Comparison of ENCODE assay signal across 19 cellular contexts in the genomic region with DNA sequence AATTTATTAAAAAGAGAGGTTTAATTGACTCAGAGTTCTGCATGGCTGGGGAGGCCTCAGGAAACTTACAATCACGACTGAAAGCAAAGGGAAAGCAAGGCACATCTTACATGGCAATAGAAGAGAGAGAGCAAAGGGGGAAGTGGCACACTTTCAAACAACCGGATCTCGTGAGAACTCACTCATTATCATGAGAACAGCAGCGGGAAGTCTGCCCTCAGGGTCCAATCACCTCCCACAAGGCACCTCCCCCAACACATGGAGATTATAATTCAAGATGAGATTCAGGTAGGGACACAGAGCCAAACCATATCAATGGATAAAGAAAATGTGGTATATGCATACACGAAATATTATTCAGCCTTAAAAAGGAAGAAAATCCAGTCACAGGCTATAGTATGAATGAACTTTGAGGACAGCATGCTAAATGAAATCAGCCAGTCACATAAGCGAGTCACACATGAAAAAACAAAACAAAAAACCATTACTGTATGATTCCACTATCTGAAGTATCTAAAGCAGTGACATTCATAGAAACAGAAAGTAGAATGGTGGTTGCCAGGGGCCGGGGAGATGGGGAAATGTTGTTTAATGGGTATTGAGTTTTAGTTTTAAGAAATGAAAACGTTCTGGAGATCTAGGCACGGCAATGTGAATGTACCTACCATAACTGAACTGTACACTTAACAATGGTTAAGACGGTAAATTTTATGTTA.
DNase-seq lines count a peak whose midpoint lies in the region; ATAC-seq and TF ChIP-seq lines count a peak whose summit lies in the region.
"Had no signal": no experiment of that assay in that cellular context is flagged by ENCODE, and none has a peak within 500 bp of the region (broad histone marks: within the 10 kb centered on the region; RNA-seq: fewer than 3 reads in every experiment).

No MANE protein-coding gene starts in this region.

- peaks cover 7% of the 10 kb centered on the region for H3K4me1 Mint-ChIP-seq in activated CD4-positive, alpha-beta T cell treated with anti-CD3 and anti-CD28 coated beads, Interleukin-2, amount 10 ng/mL, durations not matched to agents 24 days and 14 days
- H3K4me1 Mint-ChIP-seq in activated naive CD8-positive, alpha-beta T cell treated with anti-CD3 and anti-CD28 coated beads for 36 hours: peaks cover 10% of the 10 kb centered on the region

- POLR2A ChIA-PET in GM10248 (lab: Yijun Ruan, JAX): no interaction called here

- peak; percentile 68 for DNase-seq in activated CD4-positive, alpha-beta T cell treated with anti-CD3 and anti-CD28 coated beads, Interleukin-2, amount 10 ng/mL, durations not matched to agents 24 days and 14 days
- no peak for DNase-seq in activated CD4-positive, alpha-beta T cell treated with anti-CD3 and anti-CD28 coated beads for 4 hours
- DNase-seq in EL (peak; percentile 25), DMS53 treated with DMSO at 0.1 percent for 48 hours (lab: John Stamatoyannopoulos, UW; ENCODE audit: unreplicated experiment) (no peak), GM10248 (ENCODE audit: extremely low spot score) (no peak), head of caudate nucleus (no peak)
- peak; percentile 13 for DNase-seq in activated naive CD8-positive, alpha-beta T cell treated with anti-CD3 and anti-CD28 coated beads for 36 hours
- DNase-seq: ACHN; anterior cingulate cortex; H9; mammary epithelial cell; NCI-H146; NCI-H510A; stimulated activated CD4-positive, alpha-beta T cell treated with anti-CD3 and anti-CD28 coated beads, Interleukin-4, amount 100 ng/mL, for 4 hours; upper lobe of left lung; WERI-Rb-1 had no signal

- H3K27me3 Mint-ChIP-seq in activated CD4-positive, alpha-beta T cell treated with anti-CD3 and anti-CD28 coated beads, Interleukin-2, amount 10 ng/mL, durations not matched to agents 24 days and 14 days: no peaks in the 10 kb centered on the region
- no peaks in the 10 kb centered on the region for H3K27me3 Mint-ChIP-seq in activated naive CD8-positive, alpha-beta T cell treated with anti-CD3 and anti-CD28 coated beads for 36 hours
- H3K27me3 Mint-ChIP-seq: dendritic cell treated with granulocyte-macrophage colony-stimulating factor and Interleukin-4, amounts not matched to agents 40 ng/mL and 50 ng/mL, for 4 days had no signal

- no peak for TF ChIP-seq CTCF in GM10248 (IDR thresholded peaks at IDR 0.05; ENCODE audit: control extremely low read depth, extremely low read depth, low read depth, missing control alignments)

- H3K27ac Mint-ChIP-seq in activated CD4-positive, alpha-beta T cell treated with anti-CD3 and anti-CD28 coated beads, Interleukin-2, amount 10 ng/mL, durations not matched to agents 24 days and 14 days: peak overlapping the region; percentile 4
- peak overlapping the region; percentile 52 for H3K27ac Mint-ChIP-seq in activated naive CD8-positive, alpha-beta T cell treated with anti-CD3 and anti-CD28 coated beads for 36 hours
- H3K27ac Mint-ChIP-seq: dendritic cell treated with granulocyte-macrophage colony-stimulating factor and Interleukin-4, amounts not matched to agents 40 ng/mL and 50 ng/mL, for 4 days; H9 had no signal

- intact Hi-C loops in activated CD4-positive, alpha-beta T cell treated with anti-CD3 and anti-CD28 coated beads, Interleukin-2, amount 10 ng/mL, durations not matched to agents 24 days and 14 days (cut with micrococcal nuclease): no loop called here
- intact Hi-C loops in head of caudate nucleus (cut with DNase I): no loop called here

- peak; percentile 48 for ATAC-seq in HG03432 (IDR thresholded peaks at IDR 0.05; ENCODE audit: unreplicated experiment)
- ATAC-seq: Panc1 had no signal

- H3K9me3 Mint-ChIP-seq in activated CD4-positive, alpha-beta T cell treated with anti-CD3 and anti-CD28 coated beads, Interleukin-2, amount 10 ng/mL, durations not matched to agents 24 days and 14 days: no peaks in the 10 kb centered on the region
- peaks cover 3% of the 10 kb centered on the region for H3K9me3 Mint-ChIP-seq in activated naive CD8-positive, alpha-beta T cell treated with anti-CD3 and anti-CD28 coated beads for 36 hours

- H3K36me3 Mint-ChIP-seq in activated CD4-positive, alpha-beta T cell treated with anti-CD3 and anti-CD28 coated beads, Interleukin-2, amount 10 ng/mL, durations not matched to agents 24 days and 14 days (ENCODE audit: low read depth): no peaks in the 10 kb centered on the region
- H3K36me3 Mint-ChIP-seq in activated naive CD8-positive, alpha-beta T cell treated with anti-CD3 and anti-CD28 coated beads for 36 hours: no peaks in the 10 kb centered on the region

- CTCF ChIA-PET in GM10248 (lab: Yijun Ruan, JAX): interaction anchor here (0.7 to 1.2 kb wide), 2 partner anchors 20 to 23 kb away, joined by 3 to 6 read pairs; no protein-coding TSS in a partner anchor

- no peak overlapping the region for H3K4me3 Mint-ChIP-seq in activated CD4-positive, alpha-beta T cell treated with anti-CD3 and anti-CD28 coated beads, Interleukin-2, amount 10 ng/mL, durations not matched to agents 24 days and 14 days
- no peak overlapping the region for H3K4me3 Mint-ChIP-seq in activated naive CD8-positive, alpha-beta T cell treated with anti-CD3 and anti-CD28 coated beads for 36 hours
- H3K4me3 Mint-ChIP-seq: dendritic cell treated with granulocyte-macrophage colony-stimulating factor and Interleukin-4, amounts not matched to agents 40 ng/mL and 50 ng/mL, for 4 days; H9 had no signal

Comparison
In these comparisons a context has a peak if more than half of its experiments do, and no peak if none do; other contexts are left out.
1. DNase-seq: peak in activated CD4-positive, alpha-beta T cell treated with anti-CD3 and anti-CD28 coated beads, Interleukin-2, amount 10 ng/mL, durations not matched to agents 24 days and 14 days (single experiment), EL (single experiment) and activated naive CD8-positive, alpha-beta T cell treated with anti-CD3 and anti-CD28 coated beads for 36 hours (single experiment); none in activated CD4-positive, alpha-beta T cell treated with anti-CD3 and anti-CD28 coated beads for 4 hours (0 of 2), DMS53 treated with DMSO at 0.1 percent for 48 hours (single experiment), GM10248 (single experiment) and head of caudate nucleus (0 of 42).